Comparison of ENCODE assay signal across 12 cellular contexts in genomic region chr11:126920833-126921232, GRCh38.
"Had no signal": no experiment of that assay in that cellular context is flagged by ENCODE, and none has a peak within 500 bp of the region (broad histone marks: within the 10 kb centered on the region; RNA-seq: fewer than 3 reads in every experiment).

No MANE protein-coding gene starts in this region.

- H3K9me3 ChIP-seq: heart left ventricle, right atrium auricular region, tibial artery, vagina had no signal

- H3K27me3 ChIP-seq: right atrium auricular region, vagina had no signal

- H3K36me3 Mint-ChIP-seq: naive thymus-derived CD8-positive, alpha-beta T cell had no signal

- DNase-seq: activated CD4-positive, alpha-beta T cell treated with anti-CD3 and anti-CD28 coated beads for 4 hours; activated CD8-positive, alpha-beta memory T cell treated with anti-CD3 and anti-CD28 coated beads, Interleukin-2, amount 50 U/mL, for 48 hours; activated CD8-positive, alpha-beta T cell treated with anti-CD3 and anti-CD28 coated beads, Interleukin-2, amount 10 ng/mL, durations not matched to agents 7 days and 5 days; aorta; heart left ventricle; naive thymus-derived CD8-positive, alpha-beta T cell; posterior cingulate gyrus; small intestine; tibial artery had no signal

- H3K36me3 ChIP-seq: heart left ventricle, right atrium auricular region, tibial artery, vagina had no signal

- H3K4me3 ChIP-seq: heart left ventricle, right atrium auricular region, tibial artery, vagina had no signal

- H3K4me3 Mint-ChIP-seq: activated CD8-positive, alpha-beta T cell treated with anti-CD3 and anti-CD28 coated beads, Interleukin-2, amount 10 ng/mL, durations not matched to agents 7 days and 5 days; naive thymus-derived CD8-positive, alpha-beta T cell had no signal

- H3K4me1 ChIP-seq: heart left ventricle, tibial artery, vagina had no signal

- H3K4me1 Mint-ChIP-seq: naive thymus-derived CD8-positive, alpha-beta T cell had no signal

- H3K27ac Mint-ChIP-seq: activated CD8-positive, alpha-beta T cell treated with anti-CD3 and anti-CD28 coated beads, Interleukin-2, amount 10 ng/mL, durations not matched to agents 7 days and 5 days; naive thymus-derived CD8-positive, alpha-beta T cell had no signal

- H3K27ac ChIP-seq: heart left ventricle, right atrium auricular region, tibial artery, vagina, VCaP had no signal

- ATAC-seq: activated CD8-positive, alpha-beta T cell treated with anti-CD3 and anti-CD28 coated beads, Interleukin-2, amount 10 ng/mL, durations not matched to agents 7 days and 5 days; heart left ventricle; naive thymus-derived CD8-positive, alpha-beta T cell had no signal
